ENCODE assay signal across 10 cellular contexts in the genomic region with DNA sequence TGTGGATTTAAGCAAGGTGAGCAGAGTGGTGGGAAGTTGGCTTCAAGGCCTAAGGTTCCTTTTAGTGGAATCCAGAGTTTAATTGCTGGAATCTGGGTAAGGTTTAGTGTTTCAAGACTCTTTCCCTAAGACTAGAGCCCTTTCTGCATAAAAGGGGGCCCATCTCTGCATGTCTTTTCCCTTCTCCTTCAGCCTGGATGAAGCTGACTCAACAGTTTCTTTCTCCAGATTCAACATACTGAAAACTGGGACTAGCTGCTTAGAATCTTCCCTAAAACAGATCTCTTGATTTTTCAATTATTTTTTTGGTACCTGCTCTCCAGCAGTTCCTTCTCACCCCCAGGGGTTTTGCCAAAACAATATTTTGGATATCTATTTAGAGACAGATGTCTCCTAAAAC.
"Had no signal": no experiment of that assay in that cellular context is flagged by ENCODE, and none has a peak within 500 bp of the region (broad histone marks: within the 10 kb centered on the region; RNA-seq: fewer than 3 reads in every experiment).

No MANE protein-coding gene starts in this region.

- H3K9me3 ChIP-seq: HAP-1 had no signal

- H2AFZ ChIP-seq: GM23248 had no signal

- H3K27ac ChIP-seq: GM23248, HL-60, KMS-11 had no signal

- H3K4me2 ChIP-seq: KMS-11 had no signal

- DNase-seq: GM23248, GOT3, HFFc6, IMR-90, Karpas-422, KBM-7 had no signal

- ATAC-seq: HCT116 had no signal

- H3K9ac ChIP-seq: GM23248, KMS-11 had no signal

- H3K36me3 ChIP-seq: HAP-1 had no signal

- H3K4me3 ChIP-seq: GM23248, HAP-1 had no signal
